Comparison of ENCODE assay signal across 1 cellular context in the genomic region with DNA sequence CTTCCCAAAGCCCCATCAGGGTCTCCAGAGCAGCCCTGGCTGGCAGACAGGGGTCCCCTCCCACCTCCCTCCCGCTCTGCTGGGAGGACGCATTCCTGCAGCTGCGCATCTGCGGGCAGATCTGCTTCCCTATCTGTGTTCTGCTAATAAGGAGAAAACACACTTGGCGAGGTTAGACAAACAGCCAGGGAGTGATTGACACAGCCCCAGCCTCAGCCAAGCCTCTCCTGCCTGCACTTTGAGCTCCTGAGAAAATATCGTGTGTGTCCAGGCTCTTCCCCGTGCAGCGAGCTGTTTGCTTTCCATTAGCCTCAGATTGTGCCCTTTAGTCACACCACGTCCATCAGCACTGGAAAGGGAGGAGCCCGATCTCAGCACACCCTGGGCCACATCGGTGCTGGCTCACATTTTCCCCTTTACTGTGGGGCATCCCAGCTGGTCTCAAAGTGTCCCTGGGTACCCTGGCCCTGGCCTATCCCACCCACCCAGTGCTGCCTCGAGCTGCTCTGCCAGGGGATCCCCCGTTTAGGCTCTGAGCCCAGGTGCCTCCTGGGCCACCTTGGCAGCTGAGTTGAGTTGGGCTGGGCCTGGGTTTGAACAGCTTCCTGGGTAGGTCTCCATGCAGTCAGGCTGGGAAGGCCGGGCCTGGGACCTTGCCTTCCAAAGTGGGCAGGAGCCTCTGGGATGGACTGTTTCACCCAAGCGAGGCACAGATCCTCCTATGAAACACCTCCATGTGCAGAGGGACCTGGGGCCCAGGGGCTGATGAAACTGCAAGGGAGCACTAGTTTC.
TF ChIP-seq lines count a peak whose summit lies in the region.

No MANE protein-coding gene starts in this region.

TF ChIP-seq in HepG2, 621 proteins besides CTCF, POLR2A, EP300 and RAD21 (continued from another document and continues in another):
- TF ChIP-seq, protein P1, sequence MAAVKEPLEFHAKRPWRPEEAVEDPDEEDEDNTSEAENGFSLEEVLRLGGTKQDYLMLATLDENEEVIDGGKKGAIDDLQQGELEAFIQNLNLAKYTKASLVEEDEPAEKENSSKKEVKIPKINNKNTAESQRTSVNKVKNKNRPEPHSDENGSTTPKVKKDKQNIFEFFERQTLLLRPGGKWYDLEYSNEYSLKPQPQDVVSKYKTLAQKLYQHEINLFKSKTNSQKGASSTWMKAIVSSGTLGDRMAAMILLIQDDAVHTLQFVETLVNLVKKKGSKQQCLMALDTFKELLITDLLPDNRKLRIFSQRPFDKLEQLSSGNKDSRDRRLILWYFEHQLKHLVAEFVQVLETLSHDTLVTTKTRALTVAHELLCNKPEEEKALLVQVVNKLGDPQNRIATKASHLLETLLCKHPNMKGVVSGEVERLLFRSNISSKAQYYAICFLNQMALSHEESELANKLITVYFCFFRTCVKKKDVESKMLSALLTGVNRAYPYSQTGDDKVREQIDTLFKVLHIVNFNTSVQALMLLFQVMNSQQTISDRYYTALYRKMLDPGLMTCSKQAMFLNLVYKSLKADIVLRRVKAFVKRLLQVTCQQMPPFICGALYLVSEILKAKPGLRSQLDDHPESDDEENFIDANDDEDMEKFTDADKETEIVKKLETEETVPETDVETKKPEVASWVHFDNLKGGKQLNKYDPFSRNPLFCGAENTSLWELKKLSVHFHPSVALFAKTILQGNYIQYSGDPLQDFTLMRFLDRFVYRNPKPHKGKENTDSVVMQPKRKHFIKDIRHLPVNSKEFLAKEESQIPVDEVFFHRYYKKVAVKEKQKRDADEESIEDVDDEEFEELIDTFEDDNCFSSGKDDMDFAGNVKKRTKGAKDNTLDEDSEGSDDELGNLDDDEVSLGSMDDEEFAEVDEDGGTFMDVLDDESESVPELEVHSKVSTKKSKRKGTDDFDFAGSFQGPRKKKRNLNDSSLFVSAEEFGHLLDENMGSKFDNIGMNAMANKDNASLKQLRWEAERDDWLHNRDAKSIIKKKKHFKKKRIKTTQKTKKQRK (IDR thresholded peaks at IDR 0.05; ENCODE audit: low read length): no peak
- TF ChIP-seq GTF3A (CRISPR knock-in tag; conservative IDR thresholded peaks at IDR 0.05): no peak
- no peak for TF ChIP-seq ZNF720 (CRISPR knock-in tag; IDR thresholded peaks at IDR 0.05)
- peak; percentile 68; the same call in 1 of the 2 replicates for TF ChIP-seq TBX3 (IDR thresholded peaks at IDR 0.05; ENCODE audit: borderline replicate concordance)
- TF ChIP-seq CEBPB (IDR thresholded peaks at IDR 0.05; ENCODE audit: borderline replicate concordance, low read depth, low read length): no peak
- TF ChIP-seq ADNP (CRISPR knock-in tag; IDR thresholded peaks at IDR 0.05): no peak
- peak; percentile 74; the same call in 1 of the 2 replicates for TF ChIP-seq ZNF556 (CRISPR knock-in tag; IDR thresholded peaks at IDR 0.05; ENCODE audit: borderline replicate concordance)
- TF ChIP-seq, protein P2, sequence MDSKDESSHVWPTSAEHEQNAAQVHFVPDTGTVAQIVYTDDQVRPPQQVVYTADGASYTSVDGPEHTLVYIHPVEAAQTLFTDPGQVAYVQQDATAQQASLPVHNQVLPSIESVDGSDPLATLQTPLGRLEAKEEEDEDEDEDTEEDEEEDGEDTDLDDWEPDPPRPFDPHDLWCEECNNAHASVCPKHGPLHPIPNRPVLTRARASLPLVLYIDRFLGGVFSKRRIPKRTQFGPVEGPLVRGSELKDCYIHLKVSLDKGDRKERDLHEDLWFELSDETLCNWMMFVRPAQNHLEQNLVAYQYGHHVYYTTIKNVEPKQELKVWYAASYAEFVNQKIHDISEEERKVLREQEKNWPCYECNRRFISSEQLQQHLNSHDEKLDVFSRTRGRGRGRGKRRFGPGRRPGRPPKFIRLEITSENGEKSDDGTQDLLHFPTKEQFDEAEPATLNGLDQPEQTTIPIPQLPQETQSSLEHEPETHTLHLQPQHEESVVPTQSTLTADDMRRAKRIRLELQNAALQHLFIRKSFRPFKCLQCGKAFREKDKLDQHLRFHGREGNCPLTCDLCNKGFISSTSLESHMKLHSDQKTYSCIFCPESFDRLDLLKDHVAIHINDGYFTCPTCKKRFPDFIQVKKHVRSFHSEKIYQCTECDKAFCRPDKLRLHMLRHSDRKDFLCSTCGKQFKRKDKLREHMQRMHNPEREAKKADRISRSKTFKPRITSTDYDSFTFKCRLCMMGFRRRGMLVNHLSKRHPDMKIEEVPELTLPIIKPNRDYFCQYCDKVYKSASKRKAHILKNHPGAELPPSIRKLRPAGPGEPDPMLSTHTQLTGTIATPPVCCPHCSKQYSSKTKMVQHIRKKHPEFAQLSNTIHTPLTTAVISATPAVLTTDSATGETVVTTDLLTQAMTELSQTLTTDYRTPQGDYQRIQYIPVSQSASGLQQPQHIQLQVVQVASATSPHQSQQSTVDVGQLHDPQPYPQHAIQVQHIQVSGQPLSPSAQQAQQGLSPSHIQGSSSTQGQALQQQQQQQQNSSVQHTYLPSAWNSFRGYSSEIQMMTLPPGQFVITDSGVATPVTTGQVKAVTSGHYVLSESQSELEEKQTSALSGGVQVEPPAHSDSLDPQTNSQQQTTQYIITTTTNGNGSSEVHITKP (CRISPR knock-in tag; IDR thresholded peaks at IDR 0.05; ENCODE audit: low read depth): no peak
- peak; percentile 85 for TF ChIP-seq SPEN (CRISPR knock-in tag; IDR thresholded peaks at IDR 0.05; ENCODE audit: low read depth)
- TF ChIP-seq RORA (CRISPR knock-in tag; IDR thresholded peaks at IDR 0.05): no peak
- TF ChIP-seq, protein P3, sequence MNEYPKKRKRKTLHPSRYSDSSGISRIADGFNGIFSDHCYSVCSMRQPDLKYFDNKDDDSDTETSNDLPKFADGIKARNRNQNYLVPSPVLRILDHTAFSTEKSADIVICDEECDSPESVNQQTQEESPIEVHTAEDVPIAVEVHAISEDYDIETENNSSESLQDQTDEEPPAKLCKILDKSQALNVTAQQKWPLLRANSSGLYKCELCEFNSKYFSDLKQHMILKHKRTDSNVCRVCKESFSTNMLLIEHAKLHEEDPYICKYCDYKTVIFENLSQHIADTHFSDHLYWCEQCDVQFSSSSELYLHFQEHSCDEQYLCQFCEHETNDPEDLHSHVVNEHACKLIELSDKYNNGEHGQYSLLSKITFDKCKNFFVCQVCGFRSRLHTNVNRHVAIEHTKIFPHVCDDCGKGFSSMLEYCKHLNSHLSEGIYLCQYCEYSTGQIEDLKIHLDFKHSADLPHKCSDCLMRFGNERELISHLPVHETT (CRISPR knock-in tag; conservative IDR thresholded peaks at IDR 0.05): no peak
- no peak for TF ChIP-seq PLRG1 (conservative IDR thresholded peaks at IDR 0.05)
- TF ChIP-seq SCMH1 (CRISPR knock-in tag; IDR thresholded peaks at IDR 0.05; ENCODE audit: borderline replicate concordance): no peak
- no peak for TF ChIP-seq SETDB1 (CRISPR knock-in tag; IDR thresholded peaks at IDR 0.05; ENCODE audit: borderline replicate concordance)
- no peak for TF ChIP-seq SP140L (CRISPR knock-in tag; IDR thresholded peaks at IDR 0.05; ENCODE audit: borderline replicate concordance)
- TF ChIP-seq MED1 (CRISPR knock-in tag; IDR thresholded peaks at IDR 0.05): peak; percentile 62
- TF ChIP-seq SMARCC2 (IDR thresholded peaks at IDR 0.05): no peak
- TF ChIP-seq PAF1 (CRISPR knock-in tag; IDR thresholded peaks at IDR 0.05): no peak
- no peak for TF ChIP-seq FOXJ3 (CRISPR knock-in tag; IDR thresholded peaks at IDR 0.05; ENCODE audit: borderline replicate concordance)
- TF ChIP-seq SAP130 (CRISPR knock-in tag; IDR thresholded peaks at IDR 0.05; ENCODE audit: low read depth): peak; percentile 71
- TF ChIP-seq ZNF446 (CRISPR knock-in tag; IDR thresholded peaks at IDR 0.05): no peak
- TF ChIP-seq, protein P4, sequence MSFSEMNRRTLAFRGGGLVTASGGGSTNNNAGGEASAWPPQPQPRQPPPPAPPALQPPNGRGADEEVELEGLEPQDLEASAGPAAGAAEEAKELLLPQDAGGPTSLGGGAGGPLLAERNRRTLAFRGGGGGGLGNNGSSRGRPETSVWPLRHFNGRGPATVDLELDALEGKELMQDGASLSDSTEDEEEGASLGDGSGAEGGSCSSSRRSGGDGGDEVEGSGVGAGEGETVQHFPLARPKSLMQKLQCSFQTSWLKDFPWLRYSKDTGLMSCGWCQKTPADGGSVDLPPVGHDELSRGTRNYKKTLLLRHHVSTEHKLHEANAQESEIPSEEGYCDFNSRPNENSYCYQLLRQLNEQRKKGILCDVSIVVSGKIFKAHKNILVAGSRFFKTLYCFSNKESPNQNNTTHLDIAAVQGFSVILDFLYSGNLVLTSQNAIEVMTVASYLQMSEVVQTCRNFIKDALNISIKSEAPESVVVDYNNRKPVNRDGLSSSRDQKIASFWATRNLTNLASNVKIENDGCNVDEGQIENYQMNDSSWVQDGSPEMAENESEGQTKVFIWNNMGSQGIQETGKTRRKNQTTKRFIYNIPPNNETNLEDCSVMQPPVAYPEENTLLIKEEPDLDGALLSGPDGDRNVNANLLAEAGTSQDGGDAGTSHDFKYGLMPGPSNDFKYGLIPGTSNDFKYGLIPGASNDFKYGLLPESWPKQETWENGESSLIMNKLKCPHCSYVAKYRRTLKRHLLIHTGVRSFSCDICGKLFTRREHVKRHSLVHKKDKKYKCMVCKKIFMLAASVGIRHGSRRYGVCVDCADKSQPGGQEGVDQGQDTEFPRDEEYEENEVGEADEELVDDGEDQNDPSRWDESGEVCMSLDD (CRISPR knock-in tag; IDR thresholded peaks at IDR 0.05; ENCODE audit: borderline replicate concordance): no peak
- peak; percentile 96 for TF ChIP-seq SALL1 (CRISPR knock-in tag; IDR thresholded peaks at IDR 0.05)
- TF ChIP-seq, protein P5, sequence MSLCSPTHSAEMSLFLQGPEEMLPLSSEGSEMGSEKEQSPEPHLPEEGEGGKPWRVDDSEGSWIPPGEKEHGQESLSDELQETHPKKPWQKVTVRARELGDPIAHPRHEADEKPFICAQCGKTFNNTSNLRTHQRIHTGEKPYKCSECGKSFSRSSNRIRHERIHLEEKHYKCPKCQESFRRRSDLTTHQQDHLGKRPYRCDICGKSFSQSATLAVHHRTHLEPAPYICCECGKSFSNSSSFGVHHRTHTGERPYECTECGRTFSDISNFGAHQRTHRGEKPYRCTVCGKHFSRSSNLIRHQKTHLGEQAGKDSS (CRISPR knock-in tag; IDR thresholded peaks at IDR 0.05; ENCODE audit: borderline replicate concordance, low read depth): no peak
- TF ChIP-seq NCOA5 (CRISPR knock-in tag; IDR thresholded peaks at IDR 0.05): no peak
- TF ChIP-seq, protein P6, sequence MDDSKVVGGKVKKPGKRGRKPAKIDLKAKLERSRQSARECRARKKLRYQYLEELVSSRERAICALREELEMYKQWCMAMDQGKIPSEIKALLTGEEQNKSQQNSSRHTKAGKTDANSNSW (CRISPR knock-in tag; IDR thresholded peaks at IDR 0.05; ENCODE audit: borderline replicate concordance): no peak
- TF ChIP-seq ZNF550 (CRISPR knock-in tag; IDR thresholded peaks at IDR 0.05; ENCODE audit: borderline replicate concordance): no peak
- TF ChIP-seq, protein P7, sequence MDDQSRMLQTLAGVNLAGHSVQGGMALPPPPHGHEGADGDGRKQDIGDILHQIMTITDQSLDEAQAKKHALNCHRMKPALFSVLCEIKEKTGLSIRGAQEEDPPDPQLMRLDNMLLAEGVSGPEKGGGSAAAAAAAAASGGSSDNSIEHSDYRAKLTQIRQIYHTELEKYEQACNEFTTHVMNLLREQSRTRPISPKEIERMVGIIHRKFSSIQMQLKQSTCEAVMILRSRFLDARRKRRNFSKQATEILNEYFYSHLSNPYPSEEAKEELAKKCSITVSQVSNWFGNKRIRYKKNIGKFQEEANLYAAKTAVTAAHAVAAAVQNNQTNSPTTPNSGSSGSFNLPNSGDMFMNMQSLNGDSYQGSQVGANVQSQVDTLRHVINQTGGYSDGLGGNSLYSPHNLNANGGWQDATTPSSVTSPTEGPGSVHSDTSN (CRISPR knock-in tag; IDR thresholded peaks at IDR 0.05; ENCODE audit: borderline replicate concordance): no peak
- TF ChIP-seq POGZ (CRISPR knock-in tag; IDR thresholded peaks at IDR 0.05): no peak
- TF ChIP-seq ZBTB21 (CRISPR knock-in tag; IDR thresholded peaks at IDR 0.05): no peak
- no peak for TF ChIP-seq EZH2 (conservative IDR thresholded peaks at IDR 0.05; ENCODE audit: low read depth, low read length)
- TF ChIP-seq, protein P8, sequence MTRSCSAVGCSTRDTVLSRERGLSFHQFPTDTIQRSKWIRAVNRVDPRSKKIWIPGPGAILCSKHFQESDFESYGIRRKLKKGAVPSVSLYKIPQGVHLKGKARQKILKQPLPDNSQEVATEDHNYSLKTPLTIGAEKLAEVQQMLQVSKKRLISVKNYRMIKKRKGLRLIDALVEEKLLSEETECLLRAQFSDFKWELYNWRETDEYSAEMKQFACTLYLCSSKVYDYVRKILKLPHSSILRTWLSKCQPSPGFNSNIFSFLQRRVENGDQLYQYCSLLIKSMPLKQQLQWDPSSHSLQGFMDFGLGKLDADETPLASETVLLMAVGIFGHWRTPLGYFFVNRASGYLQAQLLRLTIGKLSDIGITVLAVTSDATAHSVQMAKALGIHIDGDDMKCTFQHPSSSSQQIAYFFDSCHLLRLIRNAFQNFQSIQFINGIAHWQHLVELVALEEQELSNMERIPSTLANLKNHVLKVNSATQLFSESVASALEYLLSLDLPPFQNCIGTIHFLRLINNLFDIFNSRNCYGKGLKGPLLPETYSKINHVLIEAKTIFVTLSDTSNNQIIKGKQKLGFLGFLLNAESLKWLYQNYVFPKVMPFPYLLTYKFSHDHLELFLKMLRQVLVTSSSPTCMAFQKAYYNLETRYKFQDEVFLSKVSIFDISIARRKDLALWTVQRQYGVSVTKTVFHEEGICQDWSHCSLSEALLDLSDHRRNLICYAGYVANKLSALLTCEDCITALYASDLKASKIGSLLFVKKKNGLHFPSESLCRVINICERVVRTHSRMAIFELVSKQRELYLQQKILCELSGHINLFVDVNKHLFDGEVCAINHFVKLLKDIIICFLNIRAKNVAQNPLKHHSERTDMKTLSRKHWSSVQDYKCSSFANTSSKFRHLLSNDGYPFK (CRISPR knock-in tag; IDR thresholded peaks at IDR 0.05; ENCODE audit: borderline replicate concordance): no peak
- TF ChIP-seq, protein P9, sequence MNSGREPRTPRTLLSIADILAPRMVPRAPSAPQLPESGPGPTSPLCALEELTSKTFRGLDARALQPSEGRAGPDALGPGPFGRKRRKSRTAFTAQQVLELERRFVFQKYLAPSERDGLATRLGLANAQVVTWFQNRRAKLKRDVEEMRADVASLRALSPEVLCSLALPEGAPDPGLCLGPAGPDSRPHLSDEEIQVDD (CRISPR knock-in tag; IDR thresholded peaks at IDR 0.05; ENCODE audit: borderline replicate concordance): no peak
- TF ChIP-seq, protein P10, sequence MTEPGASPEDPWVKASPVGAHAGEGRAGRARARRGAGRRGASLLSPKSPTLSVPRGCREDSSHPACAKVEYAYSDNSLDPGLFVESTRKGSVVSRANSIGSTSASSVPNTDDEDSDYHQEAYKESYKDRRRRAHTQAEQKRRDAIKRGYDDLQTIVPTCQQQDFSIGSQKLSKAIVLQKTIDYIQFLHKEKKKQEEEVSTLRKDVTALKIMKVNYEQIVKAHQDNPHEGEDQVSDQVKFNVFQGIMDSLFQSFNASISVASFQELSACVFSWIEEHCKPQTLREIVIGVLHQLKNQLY (CRISPR knock-in tag; IDR thresholded peaks at IDR 0.05): no peak
- TF ChIP-seq ZNF12 (CRISPR knock-in tag; IDR thresholded peaks at IDR 0.05): no peak
